ENCODE assay signal across 1 cellular context in genomic region chr2:126909366-126909765, GRCh38.
TF ChIP-seq lines count a peak whose summit lies in the region.

No MANE protein-coding gene starts in this region.

TF ChIP-seq in GM23338, 12 proteins besides CTCF, POLR2A, EP300 and RAD21:
- TF ChIP-seq STAT1 (IDR thresholded peaks at IDR 0.05; ENCODE audit: unreplicated experiment) = no peak
- no peak for TF ChIP-seq CREB1 (CRISPR knock-in tag; IDR thresholded peaks at IDR 0.05; ENCODE audit: low read depth)
- no peak for TF ChIP-seq ETS1 (IDR thresholded peaks at IDR 0.05)
- no peak for TF ChIP-seq POLR2AphosphoS5 (IDR thresholded peaks at IDR 0.05; ENCODE audit: low read depth)
- no peak for TF ChIP-seq ZNF462 (CRISPR knock-in tag; IDR thresholded peaks at IDR 0.05)
- no peak for TF ChIP-seq NANOG (IDR thresholded peaks at IDR 0.05; ENCODE audit: borderline replicate concordance)
- no peak for TF ChIP-seq JUNB (IDR thresholded peaks at IDR 0.05; ENCODE audit: unreplicated experiment)
- no peak for TF ChIP-seq REST (IDR thresholded peaks at IDR 0.05; ENCODE audit: unreplicated experiment)
- no peak for TF ChIP-seq ZNF331 (CRISPR knock-in tag; IDR thresholded peaks at IDR 0.05; ENCODE audit: low read depth)
- TF ChIP-seq ZNF114 (CRISPR knock-in tag; IDR thresholded peaks at IDR 0.05) = no peak
- no peak for TF ChIP-seq EZH2phosphoT487 (IDR thresholded peaks at IDR 0.05; ENCODE audit: unreplicated experiment)
- TF ChIP-seq EZH2 (IDR thresholded peaks at IDR 0.05; ENCODE audit: low read depth, unreplicated experiment) = no peak
